ENCODE assay signal across 8 cellular contexts in the genomic region with DNA sequence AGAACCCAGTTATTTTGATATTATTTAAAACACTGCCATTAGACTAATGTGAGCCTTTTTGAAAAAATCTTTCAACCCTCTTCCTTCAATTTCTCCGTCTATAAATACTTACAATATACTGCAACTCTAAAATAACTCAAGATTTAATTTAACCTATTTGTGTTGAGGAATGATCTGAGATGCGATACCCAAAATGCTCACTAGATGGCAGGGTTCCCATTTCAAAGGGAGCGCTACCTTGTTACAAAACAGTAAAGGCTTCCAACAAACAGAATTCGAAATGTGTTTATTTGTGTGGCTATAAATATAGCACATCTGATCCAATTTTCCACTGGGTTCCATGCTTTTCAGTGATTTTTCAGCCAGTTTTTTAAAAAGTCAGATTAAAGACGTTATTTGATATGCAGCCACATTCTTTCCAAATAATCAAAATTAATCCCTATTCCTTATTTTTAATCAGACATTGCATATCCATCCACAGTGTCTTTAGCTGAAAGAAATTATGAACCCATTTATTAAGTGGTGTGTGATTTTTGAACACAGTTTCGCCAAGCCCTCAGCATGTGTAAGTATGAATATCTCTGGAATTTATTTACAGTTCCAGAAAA.
DNase-seq lines count a peak whose midpoint lies in the region; ATAC-seq and TF ChIP-seq lines count a peak whose summit lies in the region.

No MANE protein-coding gene starts in this region.

- DNase-seq in NCI-H524 (lab: John Stamatoyannopoulos, UW) (peak; percentile 47 to 60), NCI-H524 treated with DMSO at 0.1 percent for 48 hours (lab: John Stamatoyannopoulos, UW) (no peak), H9 (peak; percentile 46), NAMALWA (ENCODE audit: low spot score) (peak; percentile 68), activated B cell treated with CpG ODN at 0.5 μM for 24 hours (no peak), epithelial cell of esophagus (ENCODE audit: low read depth) (peak; percentile 69), mucosa of gallbladder (ENCODE audit: low spot score) (peak; percentile 70), upper lobe of right lung (no peak)

- intact Hi-C loops in activated B cell treated with CpG ODN at 0.5 μM for 24 hours (cut with micrococcal nuclease) = loop anchor here (1.0 to 5.0 kb wide), 3 partner anchors 403 to 1996 kb away; no protein-coding TSS in a partner anchor
- intact Hi-C loops in upper lobe of right lung (cut with DNase I) = no loop called here

- H2BK120ac ChIP-seq in H9 (ENCODE audit: low read depth, low read length, poor library complexity, severe bottlenecking) = no peak overlapping the region

- no peak overlapping the region for H2BK5ac ChIP-seq in H9 (ENCODE audit: insufficient read length, low read length)

- no peaks in the 10 kb centered on the region for H4K20me1 ChIP-seq in H9 (ENCODE audit: control insufficient read depth, insufficient read depth, insufficient read length)

- H3K4me3 ChIP-seq in epithelial cell of esophagus (ENCODE audit: low read length) = no peak overlapping the region
- no peak overlapping the region for H3K4me3 ChIP-seq in upper lobe of right lung

- WGBS in H9 (ENCODE audit: extremely low coverage, insufficient read length, low lambda C conversion rate) = no CpG with 5 or more reads among the region's 6 CpGs

- no peak overlapping the region for H3K4me2 ChIP-seq in H9 (ENCODE audit: insufficient read depth, insufficient read length, low read length)

- H3K14ac ChIP-seq in H9 (ENCODE audit: insufficient read depth, low read length) = no peak overlapping the region

- H3K36me3 Mint-ChIP-seq in H9 (ENCODE audit: insufficient read depth in 1 of 3, low read depth in 3 of 3) (no peaks in the 10 kb centered on the region; a peak in 2 of 7 replicates), activated B cell treated with CpG ODN at 0.5 μM for 24 hours (ENCODE audit: low read depth) (no peaks in the 10 kb centered on the region)

- H3K4me3 Mint-ChIP-seq in H9 (no peak overlapping the region), activated B cell treated with CpG ODN at 0.5 μM for 24 hours (no peak overlapping the region)

- H3K9me3 Mint-ChIP-seq in H9 = no peaks in the 10 kb centered on the region; a peak in 1 of 5 replicates
- no peaks in the 10 kb centered on the region for H3K9me3 Mint-ChIP-seq in activated B cell treated with CpG ODN at 0.5 μM for 24 hours

- no peaks in the 10 kb centered on the region for H3K79me1 ChIP-seq in H9 (ENCODE audit: insufficient read depth, low read depth, low read length, poor library complexity, severe bottlenecking)

- H3K27me3 ChIP-seq in H9 (ENCODE audit: insufficient read depth, low read length) (no peaks in the 10 kb centered on the region), upper lobe of right lung (no peaks in the 10 kb centered on the region)

- H2BK12ac ChIP-seq in H9 (ENCODE audit: insufficient read length, low read depth, low read length) = peak overlapping the region; percentile 95

- H3K4ac ChIP-seq in H9 (ENCODE audit: low read depth, low read length) = no peak overlapping the region; the same call in 1 of the 2 replicates

- no peaks in the 10 kb centered on the region for H3K9me3 ChIP-seq in H9 (ENCODE audit: control insufficient read depth, low read depth, low read length)
- no peaks in the 10 kb centered on the region for H3K9me3 ChIP-seq in upper lobe of right lung

- no peak overlapping the region for H3K18ac ChIP-seq in H9 (ENCODE audit: insufficient read length, low read depth, low read length)

- no peak overlapping the region for H3K23ac ChIP-seq in H9 (ENCODE audit: insufficient read length, low read depth, low read length)

- no peak overlapping the region for H2AFZ ChIP-seq in H9 (ENCODE audit: low read length)

- H2BK20ac ChIP-seq in H9 (ENCODE audit: low read depth, low read length, poor library complexity, severe bottlenecking) = no peak overlapping the region

- no peaks in the 10 kb centered on the region for H3K27me3 Mint-ChIP-seq in H9 (ENCODE audit: low read depth)
- no peaks in the 10 kb centered on the region for H3K27me3 Mint-ChIP-seq in activated B cell treated with CpG ODN at 0.5 μM for 24 hours

- H3T11ph ChIP-seq in H9 (ENCODE audit: low read length) = no peak overlapping the region

- no peaks in the 10 kb centered on the region for H3K23me2 ChIP-seq in H9 (ENCODE audit: insufficient read length, low read depth, low read length, poor library complexity, severe bottlenecking)

- peak overlapping the region in 1 of 3 experiments; percentile 78; a peak in 2 of 7 replicates for H3K27ac Mint-ChIP-seq in H9
- H3K27ac Mint-ChIP-seq in activated B cell treated with CpG ODN at 0.5 μM for 24 hours = no peak overlapping the region

- H2BK15ac ChIP-seq in H9 (ENCODE audit: low read depth, low read length) = no peak overlapping the region

- H3K79me2 ChIP-seq in H9 (ENCODE audit: insufficient read depth, low read length) = no peaks in the 10 kb centered on the region

- POLR2A ChIA-PET in activated B cell treated with CpG ODN at 0.5 μM for 24 hours (lab: Charles Lee) = no interaction called here

- TF ChIP-seq CTCF in H9 (conservative IDR thresholded peaks at IDR 0.05) (peak; percentile 95), activated B cell treated with CpG ODN at 0.5 μM for 24 hours (IDR thresholded peaks at IDR 0.05) (peak; percentile 95), epithelial cell of esophagus (IDR thresholded peaks at IDR 0.05; ENCODE audit: insufficient read depth, low read depth, low read length, missing control alignments) (peak; percentile 87), upper lobe of right lung (IDR thresholded peaks at IDR 0.05) (peak; percentile 86)

- CTCF ChIA-PET in activated B cell treated with CpG ODN at 0.5 μM for 24 hours (lab: Charles Lee) = interaction anchor here (1.0 kb wide), 1 partner anchor 1996 kb away, joined by 7 read pairs; no protein-coding TSS in a partner anchor

- peak overlapping the region; percentile 80 for H2AK5ac ChIP-seq in H9 (ENCODE audit: insufficient read length, low read length)

- peak overlapping the region; percentile 70 for H3K9ac ChIP-seq in H9 (ENCODE audit: extremely low read depth, insufficient read length, low read length)

- H3K4me1 Mint-ChIP-seq in H9 (peaks cover 38 to 40% of the 10 kb centered on the region in 2 experiments), activated B cell treated with CpG ODN at 0.5 μM for 24 hours (no peaks in the 10 kb centered on the region)

- H3K27ac ChIP-seq in H9 (ENCODE audit: insufficient read length, low read depth, low read length) (peak overlapping the region; percentile 19), upper lobe of right lung (no peak overlapping the region)

- no peak overlapping the region for H4K91ac ChIP-seq in H9 (ENCODE audit: insufficient read length, low read depth, low read length)

- no peak overlapping the region for H3K56ac ChIP-seq in H9 (ENCODE audit: insufficient read length, low read depth, low read length)

- H4K5ac ChIP-seq in H9 (ENCODE audit: insufficient read length, low read depth, low read length) = peak overlapping the region; percentile 51

- H4K8ac ChIP-seq in H9 (replicated peaks; ENCODE audit: insufficient read length, low read depth, low read length) = no peak overlapping the region

- peaks cover 8% of the 10 kb centered on the region; the same call in 1 of the 2 replicates for H3K4me1 ChIP-seq in H9 (ENCODE audit: insufficient read depth, low read length)
- H3K4me1 ChIP-seq in upper lobe of right lung = no peaks in the 10 kb centered on the region

- ATAC-seq in activated B cell treated with CpG ODN at 0.5 μM for 24 hours (ENCODE audit: low read depth) = no peak
- peak; percentile 79 for ATAC-seq in upper lobe of right lung

- no peaks in the 10 kb centered on the region for H3K36me3 ChIP-seq in upper lobe of right lung

Comparison
In these comparisons a context has a peak if more than half of its experiments do, and no peak if none do; other contexts are left out.
1. DNase-seq: peak in NCI-H524 (2 of 2), H9 (single experiment), NAMALWA (single experiment), epithelial cell of esophagus (single experiment) and mucosa of gallbladder (single experiment); none in NCI-H524 treated with DMSO at 0.1 percent for 48 hours (single experiment), activated B cell treated with CpG ODN at 0.5 μM for 24 hours (single experiment) and upper lobe of right lung (single experiment).
2. Peak in every context shown above with its lines, with median percentiles within 50 percentile points of each other: CTCF ChIP-seq.